Comparison of ENCODE assay signal across 26 cellular contexts in the genomic region with DNA sequence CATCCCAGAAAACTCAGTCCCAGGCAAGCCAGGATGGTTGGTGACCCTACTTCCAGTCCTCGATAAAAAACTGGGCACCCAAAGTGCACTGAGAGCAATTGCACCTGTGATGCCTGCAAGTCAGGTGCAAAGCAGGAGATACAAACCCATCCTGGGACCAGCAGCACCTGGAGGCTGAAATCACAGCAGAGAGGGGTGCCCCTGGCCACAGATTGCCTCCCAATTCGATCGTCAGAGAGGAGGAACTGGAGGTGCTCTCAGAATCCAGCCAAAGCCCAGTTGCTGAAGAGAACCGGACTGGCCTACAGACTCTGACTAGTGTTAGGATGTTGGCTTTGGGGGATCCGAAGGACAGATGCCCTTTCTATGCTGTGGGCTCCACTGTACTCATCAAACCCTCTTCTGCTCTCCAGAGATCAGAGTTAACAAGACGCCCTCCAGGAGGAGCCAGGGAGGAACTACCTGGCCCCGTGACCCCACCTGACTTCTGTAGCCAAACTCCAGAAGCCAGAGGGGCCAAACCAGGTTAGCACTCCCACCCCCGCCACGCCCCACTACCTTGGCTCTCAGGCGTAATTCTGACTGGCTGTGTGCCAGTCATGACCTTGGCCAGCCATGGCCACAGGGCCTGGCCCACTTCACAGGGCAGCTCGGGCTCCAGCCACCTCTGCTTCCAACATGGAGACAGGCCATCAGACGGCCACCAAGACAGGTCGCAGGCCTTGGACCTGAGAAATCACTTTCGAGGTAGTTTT.
A peak's percentile ranks its signal among the peaks of the same experiment; 100 is the strongest.
DNase-seq lines count a peak whose midpoint lies in the region; ATAC-seq and TF ChIP-seq lines count a peak whose summit lies in the region.
"Had no signal": no experiment of that assay in that cellular context is flagged by ENCODE, and none has a peak within 500 bp of the region (broad histone marks: within the 10 kb centered on the region; RNA-seq: fewer than 3 reads in every experiment).

No MANE protein-coding gene starts in this region.

- H3K36me3 ChIP-seq in neuronal stem cell (replicated peaks in 1 of 2; ENCODE audit: control insufficient read depth in 2 of 2, insufficient read depth in 2 of 2, low read length in 2 of 2) = no peaks in the 10 kb centered on the region
- H3K36me3 ChIP-seq in vagina = no peaks in the 10 kb centered on the region
- no peaks in the 10 kb centered on the region for H3K36me3 ChIP-seq in CD8-positive, alpha-beta memory T cell (ENCODE audit: insufficient read depth, low read length)
- H3K36me3 ChIP-seq: BE2C, heart left ventricle, Peyer's patch, thoracic aorta had no signal

- no peak for ATAC-seq in Right ventricle myocardium superior (ENCODE audit: poor library complexity)
- ATAC-seq in WTC11 = peak; percentile 45
- ATAC-seq in GM19351 (IDR thresholded peaks at IDR 0.05; ENCODE audit: unreplicated experiment) = no peak
- ATAC-seq: heart left ventricle; naive thymus-derived CD8-positive, alpha-beta T cell; stimulated activated naive CD8-positive, alpha-beta T cell treated with anti-CD3 and anti-CD28 coated beads, Interleukin-15, Interleukin-2, amounts not matched to agents 100 U/mL and 50 U/mL, for 24 hours had no signal

- peak; percentile 71 for DNase-seq in cardiac septum (ENCODE audit: low spot score)
- DNase-seq in Right ventricle myocardium superior = no peak
- no peak for DNase-seq in WTC11 (ENCODE audit: low spot score)
- DNase-seq in neuronal stem cell (ENCODE audit: low spot score) = no peak
- peak; percentile 72 to 84 for DNase-seq in vagina (ENCODE audit: extremely low spot score in 2 of 2)
- no peak for DNase-seq in CD8-positive, alpha-beta memory T cell
- DNase-seq in NCI-H2029 (lab: John Stamatoyannopoulos, UW) = no peak
- DNase-seq: activated CD4-positive, alpha-beta T cell treated with anti-CD3 and anti-CD28 coated beads, Interleukin-2, amount 10 ng/mL, durations not matched to agents 24 days and 14 days; activated naive CD4-positive, alpha-beta T cell treated with anti-CD3 and anti-CD28 coated beads for 36 hours; BE2C; dermis blood vessel endothelial cell; foreskin melanocyte; heart left ventricle; HFFc6; kidney glomerular epithelial cell; NCI-H1436 treated with DMSO at 0.1 percent for 48 hours; NCI-H748 treated with DMSO at 0.1 percent for 48 hours; occipital lobe; stimulated activated naive CD8-positive, alpha-beta T cell treated with anti-CD3 and anti-CD28 coated beads, Interleukin-15, Interleukin-2, amounts not matched to agents 100 U/mL and 50 U/mL, for 24 hours had no signal

- POLR2A ChIA-PET in WTC11 (lab: Charles Lee) = no interaction called here
- POLR2A ChIA-PET in CD8-positive, alpha-beta memory T cell (lab: Charles Lee) = no interaction called here

- no peak overlapping the region for H3K23ac ChIP-seq in neuronal stem cell (ENCODE audit: low read depth, low read length, poor library complexity)

- H3K18ac ChIP-seq in neuronal stem cell (ENCODE audit: low read length) = peak overlapping the region; percentile 34

- H3K4me3 ChIP-seq in neuronal stem cell (ENCODE audit: low read length in 2 of 2) (no peak overlapping the region), vagina (no peak overlapping the region)
- H3K4me3 ChIP-seq in CD8-positive, alpha-beta memory T cell (ENCODE audit: low read length) = no peak overlapping the region
- H3K4me3 ChIP-seq: heart left ventricle, Peyer's patch, thoracic aorta had no signal

- H3K27ac ChIP-seq in neuronal stem cell (replicated peaks; ENCODE audit: low read length) (no peak overlapping the region), vagina (no peak overlapping the region)
- no peak overlapping the region for H3K27ac ChIP-seq in CD8-positive, alpha-beta memory T cell (ENCODE audit: low read depth, low read length)
- H3K27ac ChIP-seq: heart left ventricle, Peyer's patch, thoracic aorta had no signal

- CTCF ChIA-PET in WTC11 (lab: Charles Lee) = interaction anchor here (1.1 kb wide), 1 partner anchor 35 kb away, joined by 3 read pairs; no protein-coding TSS in a partner anchor
- CTCF ChIA-PET in CD8-positive, alpha-beta memory T cell (lab: Charles Lee) = no interaction called here

- H3K27me3 ChIP-seq in neuronal stem cell (ENCODE audit: control insufficient read depth in 3 of 3, insufficient read depth in 3 of 3, low read depth in 1 of 3, low read length in 3 of 3) (no peaks in the 10 kb centered on the region), vagina (no peaks in the 10 kb centered on the region)
- H3K27me3 ChIP-seq in CD8-positive, alpha-beta memory T cell (ENCODE audit: insufficient read depth, low read length, poor library complexity, severe bottlenecking) = no peaks in the 10 kb centered on the region
- H3K27me3 ChIP-seq: BE2C, Peyer's patch had no signal

- no peaks in the 10 kb centered on the region for H3K9me3 ChIP-seq in neuronal stem cell (replicated peaks in 1 of 2; ENCODE audit: control insufficient read depth in 2 of 2, insufficient read depth in 1 of 2, low read depth in 1 of 2, low read length in 2 of 2)
- H3K9me3 ChIP-seq in vagina = no peaks in the 10 kb centered on the region
- H3K9me3 ChIP-seq in CD8-positive, alpha-beta memory T cell (ENCODE audit: low read length) = no peaks in the 10 kb centered on the region
- H3K9me3 ChIP-seq: BE2C, heart left ventricle, Peyer's patch, thoracic aorta had no signal

- no peak overlapping the region for H2AFZ ChIP-seq in neuronal stem cell (ENCODE audit: low read length)

- no peaks in the 10 kb centered on the region for H3K4me1 Mint-ChIP-seq in WTC11
- H3K4me1 Mint-ChIP-seq in CD8-positive, alpha-beta memory T cell = no peaks in the 10 kb centered on the region
- H3K4me1 Mint-ChIP-seq: activated CD4-positive, alpha-beta T cell treated with anti-CD3 and anti-CD28 coated beads, Interleukin-2, amount 10 ng/mL, durations not matched to agents 24 days and 14 days; central memory CD8-positive, alpha-beta T cell; IgD-negative memory B cell; naive thymus-derived CD8-positive, alpha-beta T cell had no signal

- H3K4me1 ChIP-seq in neuronal stem cell (ENCODE audit: control insufficient read depth in 2 of 2, insufficient read depth in 1 of 2, low read depth in 1 of 2, low read length in 2 of 2) (peaks cover 21 to 27% of the 10 kb centered on the region in 2 donors), vagina (peaks cover 7% of the 10 kb centered on the region)
- H3K4me1 ChIP-seq in CD8-positive, alpha-beta memory T cell (ENCODE audit: insufficient read depth, low read length) = no peaks in the 10 kb centered on the region
- H3K4me1 ChIP-seq: BE2C, heart left ventricle, Peyer's patch had no signal

- intact Hi-C loops in cardiac septum (cut with DNase I) = no loop called here
- intact Hi-C loops in Right ventricle myocardium superior (cut with DNase I) = no loop called here
- intact Hi-C loops in vagina (cut with DNase I) = no loop called here

- no peak overlapping the region for H3K9ac ChIP-seq in neuronal stem cell (ENCODE audit: low read depth, low read length, poor library complexity)

- TF ChIP-seq POLR2A in vagina (IDR thresholded peaks at IDR 0.05) = no peak

- TF ChIP-seq CTCF in WTC11 (IDR thresholded peaks at IDR 0.05) (no peak), vagina (IDR thresholded peaks at IDR 0.05) (no peak)

- H2BK120ac ChIP-seq in neuronal stem cell (ENCODE audit: low read depth, low read length) = no peak overlapping the region

- no CpG with 5 or more reads among the region's 14 CpGs for WGBS in neuronal stem cell (ENCODE audit: extremely low coverage in 2 of 2, insufficient read length in 2 of 2, insufficient replicate concordance in 1 of 2), 2 donors

- H3K9me3 Mint-ChIP-seq in WTC11 = peaks cover 4% of the 10 kb centered on the region; the same call in 1 of the 2 replicates
- H3K9me3 Mint-ChIP-seq in CD8-positive, alpha-beta memory T cell = no peaks in the 10 kb centered on the region
- H3K9me3 Mint-ChIP-seq: activated CD4-positive, alpha-beta T cell treated with anti-CD3 and anti-CD28 coated beads, Interleukin-2, amount 10 ng/mL, durations not matched to agents 24 days and 14 days; activated naive CD4-positive, alpha-beta T cell treated with anti-CD3 and anti-CD28 coated beads for 36 hours; activated T-helper 1 cell treated with anti-CD3 and anti-CD28 coated beads, Interleukin-12 subunit alpha, Interleukin-12 subunit beta, Interleukin-2, Interleukin-4 antibody, amounts not matched to agents 30 ng/mL and 10 ng/mL and 1 ng/mL, durations not matched to agents 14 hours and 24 hours and 36 hours; central memory CD8-positive, alpha-beta T cell; HFFc6; naive thymus-derived CD8-positive, alpha-beta T cell had no signal

- no peaks in the 10 kb centered on the region for H3K36me3 Mint-ChIP-seq in WTC11
- H3K36me3 Mint-ChIP-seq in CD8-positive, alpha-beta memory T cell = peaks cover 0 to 1% (median 0%) of the 10 kb centered on the region in 3 donors
- H3K36me3 Mint-ChIP-seq: IgD-negative memory B cell; naive thymus-derived CD8-positive, alpha-beta T cell had no signal

- H4K8ac ChIP-seq in neuronal stem cell (ENCODE audit: low read depth, low read length) = no peak overlapping the region

- no peak overlapping the region for H3K4ac ChIP-seq in neuronal stem cell (ENCODE audit: low read length)

- H2BK5ac ChIP-seq in neuronal stem cell (ENCODE audit: low read length) = no peak overlapping the region

- peak overlapping the region; percentile 16 for H2BK15ac ChIP-seq in neuronal stem cell (ENCODE audit: low read length)

- H3K14ac ChIP-seq in neuronal stem cell (ENCODE audit: low read length) = peak overlapping the region; percentile 15

- H3K4me3 Mint-ChIP-seq in WTC11 = no peak overlapping the region
- H3K4me3 Mint-ChIP-seq in CD8-positive, alpha-beta memory T cell = no peak overlapping the region
- H3K4me3 Mint-ChIP-seq: activated CD4-positive, alpha-beta T cell treated with anti-CD3 and anti-CD28 coated beads, Interleukin-2, amount 10 ng/mL, durations not matched to agents 24 days and 14 days; activated naive CD4-positive, alpha-beta T cell treated with anti-CD3 and anti-CD28 coated beads for 36 hours; activated T-helper 1 cell treated with anti-CD3 and anti-CD28 coated beads, Interleukin-12 subunit alpha, Interleukin-12 subunit beta, Interleukin-2, Interleukin-4 antibody, amounts not matched to agents 30 ng/mL and 10 ng/mL and 1 ng/mL, durations not matched to agents 14 hours and 24 hours and 36 hours; central memory CD8-positive, alpha-beta T cell; HFFc6; naive thymus-derived CD8-positive, alpha-beta T cell had no signal

- H3K4me2 ChIP-seq in neuronal stem cell (ENCODE audit: insufficient read depth, low read length, poor library complexity, severe bottlenecking) = no peak overlapping the region

- no peak overlapping the region for H2BK12ac ChIP-seq in neuronal stem cell (ENCODE audit: low read length)

- peak overlapping the region; percentile 10 for H2AK5ac ChIP-seq in neuronal stem cell (ENCODE audit: low read depth, low read length)

- H3K27ac Mint-ChIP-seq in WTC11 = no peak overlapping the region
- H3K27ac Mint-ChIP-seq in CD8-positive, alpha-beta memory T cell = no peak overlapping the region
- H3K27ac Mint-ChIP-seq: activated CD4-positive, alpha-beta T cell treated with anti-CD3 and anti-CD28 coated beads, Interleukin-2, amount 10 ng/mL, durations not matched to agents 24 days and 14 days; activated naive CD4-positive, alpha-beta T cell treated with anti-CD3 and anti-CD28 coated beads for 36 hours; activated T-helper 1 cell treated with anti-CD3 and anti-CD28 coated beads, Interleukin-12 subunit alpha, Interleukin-12 subunit beta, Interleukin-2, Interleukin-4 antibody, amounts not matched to agents 30 ng/mL and 10 ng/mL and 1 ng/mL, durations not matched to agents 14 hours and 24 hours and 36 hours; HFFc6; IgD-negative memory B cell; naive thymus-derived CD8-positive, alpha-beta T cell had no signal

- H3K27me3 Mint-ChIP-seq in WTC11 (ENCODE audit: low read depth) = peaks cover 2% of the 10 kb centered on the region; the same call in 1 of the 2 replicates
- H3K27me3 Mint-ChIP-seq in CD8-positive, alpha-beta memory T cell = peaks cover 5 to 14% of the 10 kb centered on the region in 2 donors
- H3K27me3 Mint-ChIP-seq: activated CD4-positive, alpha-beta T cell treated with anti-CD3 and anti-CD28 coated beads, Interleukin-2, amount 10 ng/mL, durations not matched to agents 24 days and 14 days; IgD-negative memory B cell had no signal

- H3K79me1 ChIP-seq in neuronal stem cell (ENCODE audit: low read depth, low read length) = no peaks in the 10 kb centered on the region

- no peak overlapping the region for H4K91ac ChIP-seq in neuronal stem cell (ENCODE audit: low read depth, low read length, poor library complexity)

Comparison
In these comparisons a context has a peak if more than half of its experiments do, and no peak if none do; other contexts are left out.
1. DNase-seq: peak in cardiac septum (single experiment) and vagina (2 of 2); none in Right ventricle myocardium superior (single experiment), WTC11 (single experiment), neuronal stem cell (single experiment), CD8-positive, alpha-beta memory T cell (0 of 5) and NCI-H2029 (single experiment).